In genomic region chr14:68654471-68654941, GRCh38 we compare ENCODE assay signal across 16 cellular contexts.
A peak's percentile ranks its signal among the peaks of the same experiment; 100 is the strongest.
DNase-seq lines count a peak whose midpoint lies in the region; ATAC-seq, FAIRE-seq and TF ChIP-seq lines count a peak whose summit lies in the region.
"Had no signal": no experiment of that assay in that cellular context is flagged by ENCODE, and none has a peak within 500 bp of the region (broad histone marks: within the 10 kb centered on the region; RNA-seq: fewer than 3 reads in every experiment).

No MANE protein-coding gene starts in this region.

- no peak for TF ChIP-seq EP300 in A549 (IDR thresholded peaks at IDR 0.05)

- ATAC-seq in A549 (no peak), IMR-90 (ENCODE audit: low read depth) (no peak), sciatic nerve (no peak)
- ATAC-seq: activated naive CD4-positive, alpha-beta T cell treated with anti-CD3 and anti-CD28 coated beads, Interleukin-2, amount 50 U/mL, for 72 hours; HCT116; stimulated activated naive CD8-positive, alpha-beta T cell treated with anti-CD3 and anti-CD28 coated beads, Interleukin-15, Interleukin-2, amounts not matched to agents 100 U/mL and 50 U/mL, for 24 hours had no signal

- no peaks in the 10 kb centered on the region for H3K36me3 ChIP-seq in IMR-90 (ENCODE audit: control insufficient read depth, insufficient read depth, low read length)
- no peaks in the 10 kb centered on the region for H3K36me3 ChIP-seq in smooth muscle cell (ENCODE audit: low read depth)

- no peak for TF ChIP-seq CTCF in A549 (IDR thresholded peaks at IDR 0.05)
- no peak for TF ChIP-seq CTCF in IMR-90 (conservative IDR thresholded peaks at IDR 0.05; ENCODE audit: low read depth, low read length)
- no peak for TF ChIP-seq CTCF in smooth muscle cell (IDR thresholded peaks at IDR 0.05; ENCODE audit: borderline replicate concordance, insufficient read depth, poor library complexity, severe bottlenecking)
- no peak for TF ChIP-seq CTCF in glutamatergic neuron (IDR thresholded peaks at IDR 0.05; ENCODE audit: partially characterized antibody, unreplicated experiment)

- H3K9me3 Mint-ChIP-seq in glutamatergic neuron (ENCODE audit: unreplicated experiment) = no peaks in the 10 kb centered on the region

- peak overlapping the region; percentile 81; the same call in 2 of the 3 replicates for H2BK15ac ChIP-seq in IMR-90 (ENCODE audit: low read depth, low read length)

- no TSS peak for BruUV-seq in IMR-90 (replicated peaks; lab: Mats Ljungman, UMichigan)

- in situ Hi-C loops in IMR-90 (cut with MboI; ENCODE audit: low sequenced_read_pairs) = no loop called here

- intact Hi-C loops in IMR-90 (cut with micrococcal nuclease) (loop anchor here (10.0 kb wide), 2 partner anchors 110 to 260 kb away; no protein-coding TSS in a partner anchor), sciatic nerve (cut with DNase I) (no loop called here)

- H4K5ac ChIP-seq in IMR-90 (ENCODE audit: low read depth, low read length) = peak overlapping the region; percentile 62

- peak overlapping the region; percentile 46; the same call in 1 of the 2 replicates for H3K14ac ChIP-seq in IMR-90 (replicated peaks; ENCODE audit: low read depth, low read length)

- peak overlapping the region in 1 of 2 experiments; percentile 52; a peak in 2 of 4 replicates for H4K8ac ChIP-seq in IMR-90 (ENCODE audit: low read depth in 2 of 2, low read length in 2 of 2)

- no peak overlapping the region for H3K56ac ChIP-seq in IMR-90 (ENCODE audit: extremely low read depth, insufficient read depth, low read length)

- H3K4me3 ChIP-seq in A549 (no peak overlapping the region), IMR-90 (ENCODE audit: insufficient read depth, low read depth, low read length) (no peak overlapping the region), smooth muscle cell (no peak overlapping the region)

- TF ChIP-seq RAD21 in A549 (conservative IDR thresholded peaks at IDR 0.05 in 1 of 2, IDR thresholded peaks at IDR 0.05 in 1 of 2) (no peak), IMR-90 (IDR thresholded peaks at IDR 0.05; ENCODE audit: low read length) (no peak)

- CTCF ChIA-PET in A549 (lab: Yijun Ruan, JAX) (interaction anchor here (1.1 to 2.2 kb wide), 3 partner anchors 10 to 30 kb away, joined by 3 to 8 read pairs (median 6); no protein-coding TSS in a partner anchor), IMR-90 (lab: Yijun Ruan, JAX) (no interaction called here)

- H2BK20ac ChIP-seq in IMR-90 (ENCODE audit: low read depth, low read length) = peak overlapping the region; percentile 96

- H3K9ac ChIP-seq in IMR-90 (ENCODE audit: low read depth, low read length) = no peak overlapping the region
- H3K9ac ChIP-seq in smooth muscle cell (ENCODE audit: low read depth) = no peak overlapping the region

- peak overlapping the region; percentile 64 for H2AFZ ChIP-seq in IMR-90 (replicated peaks; ENCODE audit: low read length, poor library complexity)
- no peak overlapping the region for H2AFZ ChIP-seq in smooth muscle cell (ENCODE audit: low read depth)

- no peak for FAIRE-seq in A549 (lab: Jason Lieb, UNC)

- H3K79me2 ChIP-seq in smooth muscle cell (ENCODE audit: low read depth) = no peaks in the 10 kb centered on the region

- no peaks in the 10 kb centered on the region for H3K79me1 ChIP-seq in IMR-90 (ENCODE audit: low read depth in 1 of 2, low read length in 2 of 2)

- H3K4ac ChIP-seq in IMR-90 (ENCODE audit: low read depth, low read length) = peak overlapping the region; percentile 82

- H3K18ac ChIP-seq in IMR-90 (ENCODE audit: low read depth, low read length) = peak overlapping the region; percentile 63

- peaks cover 12% of the 10 kb centered on the region for H3K4me1 Mint-ChIP-seq in glutamatergic neuron (ENCODE audit: low read depth, unreplicated experiment)

- H2AK9ac ChIP-seq in IMR-90 (replicated peaks; ENCODE audit: low read depth, low read length, poor library complexity) = peak overlapping the region; percentile 63

- H4K20me1 ChIP-seq in IMR-90 (ENCODE audit: insufficient read depth, low read length) = no peaks in the 10 kb centered on the region
- no peaks in the 10 kb centered on the region for H4K20me1 ChIP-seq in smooth muscle cell (ENCODE audit: low read depth)

- H3K9me1 ChIP-seq in IMR-90 (ENCODE audit: insufficient read depth, low read length) = peaks cover 41% of the 10 kb centered on the region

- peak overlapping the region; percentile 90 for H2AK5ac ChIP-seq in IMR-90 (ENCODE audit: low read depth, low read length)

- H3K4me3 Mint-ChIP-seq in glutamatergic neuron (ENCODE audit: unreplicated experiment) = no peak overlapping the region

- H2BK5ac ChIP-seq in IMR-90 (ENCODE audit: low read depth, low read length, poor library complexity, severe bottlenecking) = no peak overlapping the region

- POLR2A ChIA-PET in A549 (lab: Yijun Ruan, JAX) (no interaction called here), IMR-90 (lab: Charles Lee; ENCODE audit: unreplicated experiment) (interaction anchor here (0.5 to 0.6 kb wide), 2 partner anchors 28 to 152 kb away, joined by 3 to 4 read pairs; no protein-coding TSS in a partner anchor)

- H3K9me3 ChIP-seq in A549 = no peaks in the 10 kb centered on the region
- H3K9me3 ChIP-seq in IMR-90 (ENCODE audit: control insufficient read depth, insufficient read depth, low read length) = no peaks in the 10 kb centered on the region
- no peaks in the 10 kb centered on the region for H3K9me3 ChIP-seq in smooth muscle cell (replicated peaks; ENCODE audit: low read depth)

- 85% methylated on average over 9 of the region's 9 CpGs for WGBS in A549 (ENCODE audit: missing lambda C conversion rate)
- WGBS in IMR-90 (ENCODE audit: extremely low coverage in 2 of 2, insufficient read length in 1 of 2), 2 experiments = 10% methylated on average over 2 of the region's 9 CpGs; no CpG with 5 or more reads in 1 of the 2 experiments
- 59% methylated on average over 9 of the region's 9 CpGs for WGBS in smooth muscle cell (ENCODE audit: low lambda C conversion rate)

- peak overlapping the region; percentile 64 to 83; a peak in 4 of 6 replicates for H3K27ac ChIP-seq in A549
- H3K27ac ChIP-seq in IMR-90 (ENCODE audit: insufficient read depth, low read length) = no peak overlapping the region; the same call in 1 of the 2 replicates
- H3K27ac ChIP-seq in smooth muscle cell (ENCODE audit: low read depth) = no peak overlapping the region

- H3K27ac Mint-ChIP-seq in glutamatergic neuron (ENCODE audit: unreplicated experiment) = no peak overlapping the region
- H3K27ac Mint-ChIP-seq: activated naive CD4-positive, alpha-beta T cell treated with anti-CD3 and anti-CD28 coated beads, Interleukin-2, amount 50 U/mL, for 72 hours had no signal

- 0 out of 2 replicates have a peak overlapping the region, but pooled peaks have one; percentile 20 for H3K23ac ChIP-seq in IMR-90 (ENCODE audit: low read depth, low read length)

- dilution Hi-C loops in IMR-90 (cut with HindIII; ENCODE audit: low sequenced_read_pairs, unreplicated experiment) = no loop called here

- peaks cover 2% of the 10 kb centered on the region for H3K27me3 Mint-ChIP-seq in glutamatergic neuron (ENCODE audit: unreplicated experiment)

- DNase-seq in A549 (ENCODE audit: low read depth in 1 of 2, low spot score in 1 of 2) (no peak), IMR-90 (no peak), islet precursor cell (peak; percentile 35), sciatic nerve (ENCODE audit: low spot score) (peak; percentile 38), UCSD-AML1 (lab: John Stamatoyannopoulos, UW; ENCODE audit: unreplicated experiment) (no peak), smooth muscle cell (lab: John Stamatoyannopoulos, UW; ENCODE audit: unreplicated experiment) (no peak), kidney glomerular epithelial cell (lab: John Stamatoyannopoulos, UW) (no peak), glutamatergic neuron (no peak)
- DNase-seq: DMS 273 treated with DMSO at 0.1 percent for 48 hours; hippocampal formation; NCI-H187; NCI-H510A; stimulated activated CD4-positive, alpha-beta T cell treated with anti-CD3 and anti-CD28 coated beads, Interleukin-12 subunit alpha, Interleukin-12 subunit beta, amount 100 ng/mL, for 4 hours; stimulated activated naive CD8-positive, alpha-beta T cell treated with anti-CD3 and anti-CD28 coated beads, Interleukin-15, Interleukin-2, amounts not matched to agents 100 U/mL and 50 U/mL, for 24 hours had no signal

- H3K4me1 ChIP-seq in A549 = peaks cover 31% of the 10 kb centered on the region
- peaks cover 43% of the 10 kb centered on the region for H3K4me1 ChIP-seq in IMR-90 (ENCODE audit: control insufficient read depth, insufficient read depth, low read length)
- peaks cover 35% of the 10 kb centered on the region for H3K4me1 ChIP-seq in smooth muscle cell (ENCODE audit: low read depth)

- peaks cover 6% of the 10 kb centered on the region for H3K36me3 Mint-ChIP-seq in glutamatergic neuron (ENCODE audit: unreplicated experiment)
- H3K36me3 Mint-ChIP-seq: activated naive CD4-positive, alpha-beta T cell treated with anti-CD3 and anti-CD28 coated beads, Interleukin-2, amount 50 U/mL, for 72 hours had no signal

- H4K91ac ChIP-seq in IMR-90 (ENCODE audit: insufficient read depth, low read depth, low read length) = peak overlapping the region; percentile 65

- H2BK120ac ChIP-seq in IMR-90 (ENCODE audit: low read depth, low read length) = peak overlapping the region; percentile 96

- H3K27me3 ChIP-seq in IMR-90 (ENCODE audit: control insufficient read depth, insufficient read depth, low read length) = no peaks in the 10 kb centered on the region
- no peaks in the 10 kb centered on the region for H3K27me3 ChIP-seq in smooth muscle cell (ENCODE audit: low read depth)

- no peak for TF ChIP-seq POLR2A in A549 (IDR thresholded peaks at IDR 0.05; ENCODE audit: low read length)
- no peak for TF ChIP-seq POLR2A in IMR-90 (IDR thresholded peaks at IDR 0.05; ENCODE audit: low read depth, low read length)

- H3F3A ChIP-seq in smooth muscle cell (ENCODE audit: low read depth) = peaks cover 33% of the 10 kb centered on the region

- H3K4me2 ChIP-seq in A549 (no peak overlapping the region), IMR-90 (ENCODE audit: low read depth, low read length) (no peak overlapping the region), smooth muscle cell (no peak overlapping the region)

TF ChIP-seq in A549, 52 proteins besides CTCF, POLR2A, EP300 and RAD21 (continues in another document):
- no peak for TF ChIP-seq EHF (CRISPR knock-in tag; IDR thresholded peaks at IDR 0.05)
- no peak for TF ChIP-seq GATA3 (IDR thresholded peaks at IDR 0.05; ENCODE audit: borderline replicate concordance)
- TF ChIP-seq FOSL2 (IDR thresholded peaks at IDR 0.05) = no peak
- TF ChIP-seq FOSL2 (CRISPR knock-in tag; IDR thresholded peaks at IDR 0.05) = no peak
- no peak for TF ChIP-seq EHMT2 (IDR thresholded peaks at IDR 0.05; ENCODE audit: low read depth)
- no peak for TF ChIP-seq CHD4 (IDR thresholded peaks at IDR 0.05; ENCODE audit: borderline replicate concordance)

TF ChIP-seq in IMR-90, 13 proteins besides CTCF, POLR2A, EP300 and RAD21 (continues in another document):
- TF ChIP-seq MAFK (IDR thresholded peaks at IDR 0.05; ENCODE audit: low read depth, low read length) = no peak
- TF ChIP-seq, protein P1, sequence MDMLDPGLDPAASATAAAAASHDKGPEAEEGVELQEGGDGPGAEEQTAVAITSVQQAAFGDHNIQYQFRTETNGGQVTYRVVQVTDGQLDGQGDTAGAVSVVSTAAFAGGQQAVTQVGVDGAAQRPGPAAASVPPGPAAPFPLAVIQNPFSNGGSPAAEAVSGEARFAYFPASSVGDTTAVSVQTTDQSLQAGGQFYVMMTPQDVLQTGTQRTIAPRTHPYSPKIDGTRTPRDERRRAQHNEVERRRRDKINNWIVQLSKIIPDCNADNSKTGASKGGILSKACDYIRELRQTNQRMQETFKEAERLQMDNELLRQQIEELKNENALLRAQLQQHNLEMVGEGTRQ (IDR thresholded peaks at IDR 0.05; ENCODE audit: low read depth, low read length) = no peak

Comparison
In these comparisons a context has a peak if more than half of its experiments do, and no peak if none do; other contexts are left out.
1. DNase-seq: peak in islet precursor cell (single experiment) and sciatic nerve (single experiment); none in A549 (0 of 2), IMR-90 (single experiment), UCSD-AML1 (single experiment), smooth muscle cell (single experiment), kidney glomerular epithelial cell (single experiment) and glutamatergic neuron (single experiment).
2. H3K27ac ChIP-seq: peak in A549 (2 of 2); none in IMR-90 (single experiment) and smooth muscle cell (single experiment).